ENCODE assay signal across 8 cellular contexts in the genomic region with DNA sequence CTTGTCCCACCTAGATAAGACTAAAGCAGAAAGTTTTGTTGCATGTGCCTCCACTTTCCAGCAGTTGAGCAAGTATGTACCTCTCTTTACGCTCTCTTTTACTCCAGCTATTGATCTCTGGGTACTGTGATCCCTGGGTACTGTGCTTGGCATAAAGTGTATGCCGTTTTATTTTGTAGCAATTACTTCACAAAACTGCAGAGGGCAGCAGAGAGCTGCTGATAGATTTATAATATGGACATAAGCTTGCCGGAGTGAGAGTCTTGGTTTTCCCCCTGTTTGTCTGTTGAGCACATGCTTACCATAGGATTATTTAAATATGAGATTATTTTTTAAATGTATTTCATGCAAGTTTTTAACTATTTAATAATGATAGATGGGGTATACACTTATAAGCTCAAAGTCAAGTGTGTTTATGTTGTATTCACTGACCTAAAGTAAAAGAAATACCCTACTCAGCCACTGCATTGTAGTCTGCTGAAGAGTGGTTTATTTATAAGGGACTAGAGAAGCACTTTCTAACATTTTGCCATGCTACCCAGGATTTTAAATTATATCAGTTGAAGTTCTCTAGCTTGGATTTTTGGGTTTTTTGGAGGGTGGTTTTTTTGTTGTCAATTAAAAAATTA.
A peak's percentile ranks its signal among the peaks of the same experiment; 100 is the strongest.
DNase-seq lines count a peak whose midpoint lies in the region; ATAC-seq lines count a peak whose summit lies in the region.

No MANE protein-coding gene starts in this region.

- ATAC-seq in GM19324 (IDR thresholded peaks at IDR 0.05; ENCODE audit: low FRiP score, unreplicated experiment) (peak; percentile 72), HG03378 (IDR thresholded peaks at IDR 0.05; ENCODE audit: unreplicated experiment) (peak; percentile 96)
- peak; percentile 82 for ATAC-seq in stimulated activated naive CD8-positive, alpha-beta T cell treated with anti-CD3 and anti-CD28 coated beads, Interleukin-15, Interleukin-2, amounts not matched to agents 100 U/mL and 50 U/mL, for 24 hours

- DNase-seq in COLO668 (lab: John Stamatoyannopoulos, UW; ENCODE audit: unreplicated experiment) (peak; percentile 42), NCI-H345 (lab: John Stamatoyannopoulos, UW) (peak; percentile 62), ecto neural progenitor cell (ENCODE audit: low spot score) (peak; percentile 52), medulla oblongata (ENCODE audit: extremely low spot score) (peak; percentile 87)
- peak; percentile 33 for DNase-seq in activated CD4-positive, CD25-positive, alpha-beta regulatory T cell treated with anti-CD3 and anti-CD28 coated beads, Interleukin-2, amount 50 U/mL, for 16 hours (ENCODE audit: low read depth, low spot score)
- peak; percentile 55 for DNase-seq in stimulated activated naive CD8-positive, alpha-beta T cell treated with anti-CD3 and anti-CD28 coated beads, Interleukin-15, Interleukin-2, amounts not matched to agents 100 U/mL and 50 U/mL, for 24 hours

Comparison
In these comparisons a context has a peak if more than half of its experiments do, and no peak if none do; other contexts are left out.
1. Peak in every context shown above with its lines: DNase-seq and ATAC-seq.
2. DNase-seq: peak in every context shown above with its lines; median percentile 87 in medulla oblongata; 62 in NCI-H345; 55 in stimulated activated naive CD8-positive, alpha-beta T cell treated with anti-CD3 and anti-CD28 coated beads, Interleukin-15, Interleukin-2, amounts not matched to agents 100 U/mL and 50 U/mL, for 24 hours; 52 in ecto neural progenitor cell; 42 in COLO668; 33 in activated CD4-positive, CD25-positive, alpha-beta regulatory T cell treated with anti-CD3 and anti-CD28 coated beads, Interleukin-2, amount 50 U/mL, for 16 hours.